9 cellular contexts compared by ENCODE assay signal in genomic region chr20:36835025-36835424, GRCh38. TPM values are rescaled to one million over a fixed set of nuclear protein-coding genes. Genes with fewer than 3 reads are reported as not detected.
DNase-seq lines count a peak whose midpoint lies in the region; ATAC-seq, FAIRE-seq and TF ChIP-seq lines count a peak whose summit lies in the region.
"Had no signal": no experiment of that assay in that cellular context is flagged by ENCODE, and none has a peak within 500 bp of the region (broad histone marks: within the 10 kb centered on the region; RNA-seq: fewer than 3 reads in every experiment).

No MANE protein-coding gene starts in this region.

- no peak for TF ChIP-seq POLR2A in gastroesophageal sphincter (IDR thresholded peaks at IDR 0.05)
- TF ChIP-seq POLR2A in GM12892 (IDR thresholded peaks at IDR 0.05; ENCODE audit: low read depth, low read length): no peak

- H3K27me3 ChIP-seq in WERI-Rb-1 (ENCODE audit: insufficient read depth, low read depth, severe bottlenecking) (no peaks in the 10 kb centered on the region), gastroesophageal sphincter (no peaks in the 10 kb centered on the region), small intestine (ENCODE audit: control insufficient read depth in 2 of 2, insufficient read depth in 2 of 2, low read length in 2 of 2) (no peaks in the 10 kb centered on the region)

- H3K4me3 ChIP-seq in WERI-Rb-1 (ENCODE audit: low read depth, low read length) (no peak overlapping the region), gastroesophageal sphincter (peak overlapping the region in 1 of 2 donors; percentile 34), small intestine (ENCODE audit: low read depth in 1 of 2, low read length in 2 of 2) (peak overlapping the region in 1 of 2 donors; percentile 17), foreskin fibroblast (ENCODE audit: low read depth in 1 of 2, low read length in 2 of 2) (no peak overlapping the region)

- TF ChIP-seq EP300 in gastroesophageal sphincter (IDR thresholded peaks at IDR 0.05): no peak

- no peaks in the 10 kb centered on the region for H3K9me3 ChIP-seq in WERI-Rb-1 (ENCODE audit: severe bottlenecking)
- no peaks in the 10 kb centered on the region for H3K9me3 ChIP-seq in gastroesophageal sphincter
- no peaks in the 10 kb centered on the region for H3K9me3 ChIP-seq in small intestine (ENCODE audit: control insufficient read depth, low read depth)

- 80% methylated on average over 1 of the region's 5 CpGs; no CpG with 5 or more reads in 1 of the 2 donors for WGBS in gastroesophageal sphincter (ENCODE audit: low coverage in 1 of 2), 2 donors
- WGBS in small intestine, 3 donors: 51 to 61% (median 57%) methylated on average over 5 of the region's 5 CpGs

- peaks cover 14% of the 10 kb centered on the region for H3K4me1 Mint-ChIP-seq in stimulated activated effector memory CD8-positive, alpha-beta T cell treated with anti-CD3 and anti-CD28 coated beads, Interleukin-12 subunit alpha, Interleukin-12 subunit beta, amount 100 ng/mL, for 72 hours

- H3K4me1 ChIP-seq in gastroesophageal sphincter (peaks cover 23 to 75% (median 58%) of the 10 kb centered on the region in 3 donors), small intestine (ENCODE audit: control insufficient read depth in 2 of 2, insufficient read depth in 1 of 2, low read depth in 1 of 2, low read length in 1 of 2) (no peaks in the 10 kb centered on the region)

- no peak for TF ChIP-seq CTCF in WERI-Rb-1 (IDR thresholded peaks at IDR 0.05; ENCODE audit: low read depth, low read length)
- TF ChIP-seq CTCF in gastroesophageal sphincter (IDR thresholded peaks at IDR 0.05): no peak
- TF ChIP-seq CTCF in foreskin fibroblast (IDR thresholded peaks at IDR 0.05; ENCODE audit: low read depth, low read length): no peak

- H3K36me3 ChIP-seq in WERI-Rb-1: peaks cover 33% of the 10 kb centered on the region
- H3K36me3 ChIP-seq in gastroesophageal sphincter: peaks cover 0 to 21% of the 10 kb centered on the region in 2 donors
- no peaks in the 10 kb centered on the region for H3K36me3 ChIP-seq in small intestine (ENCODE audit: control insufficient read depth in 2 of 2, insufficient read depth in 2 of 2, low read length in 2 of 2)

- FAIRE-seq in HTR-8/SVneo (lab: Jason Lieb, UNC) (peak; percentile 72), small intestine (lab: Jason Lieb, UNC) (no peak), GM12892 (lab: Jason Lieb, UNC) (no peak)

- H3K27ac Mint-ChIP-seq in stimulated activated effector memory CD8-positive, alpha-beta T cell treated with anti-CD3 and anti-CD28 coated beads, Interleukin-12 subunit alpha, Interleukin-12 subunit beta, amount 100 ng/mL, for 72 hours: peak overlapping the region; percentile 83

- H3K36me3 Mint-ChIP-seq in stimulated activated effector memory CD8-positive, alpha-beta T cell treated with anti-CD3 and anti-CD28 coated beads, Interleukin-12 subunit alpha, Interleukin-12 subunit beta, amount 100 ng/mL, for 72 hours: no peaks in the 10 kb centered on the region

- DNase-seq in HTR-8/SVneo (ENCODE audit: insufficient read length, low spot score) (no peak), WERI-Rb-1 (no peak), small intestine (no peak), NCI-H446 treated with DMSO at 0.1 percent for 48 hours (lab: John Stamatoyannopoulos, UW) (no peak), GM12892 (ENCODE audit: insufficient read length) (no peak), foreskin fibroblast (no peak)
- no peak for DNase-seq in stimulated activated effector memory CD8-positive, alpha-beta T cell treated with anti-CD3 and anti-CD28 coated beads, Interleukin-12 subunit alpha, Interleukin-12 subunit beta, amount 100 ng/mL, for 72 hours (ENCODE audit: low spot score in 2 of 2)

- H3K4me3 Mint-ChIP-seq in stimulated activated effector memory CD8-positive, alpha-beta T cell treated with anti-CD3 and anti-CD28 coated beads, Interleukin-12 subunit alpha, Interleukin-12 subunit beta, amount 100 ng/mL, for 72 hours: peak overlapping the region; percentile 75

- H3K9me3 Mint-ChIP-seq in stimulated activated effector memory CD8-positive, alpha-beta T cell treated with anti-CD3 and anti-CD28 coated beads, Interleukin-12 subunit alpha, Interleukin-12 subunit beta, amount 100 ng/mL, for 72 hours: no peaks in the 10 kb centered on the region

- no peak for ATAC-seq in gastroesophageal sphincter
- ATAC-seq in stimulated activated effector memory CD8-positive, alpha-beta T cell treated with anti-CD3 and anti-CD28 coated beads, Interleukin-12 subunit alpha, Interleukin-12 subunit beta, amount 100 ng/mL, for 72 hours: no peak

- H3K27ac ChIP-seq in WERI-Rb-1 (peak overlapping the region; percentile 70), gastroesophageal sphincter (peak overlapping the region; percentile 48 to 92 (median 84)), small intestine (ENCODE audit: low read depth in 1 of 2, low read length in 1 of 2) (peak overlapping the region in 1 of 2 donors; percentile 71)

RNA-seq across cellular contexts. Expression of gene TLDC2, which starts 40.9 kb away (rescaled TPM):
- 1 to 10 TPM in 1 of 4 donors, under 1 TPM in 2, not detected in 1; 0.27 to 3.7 (median 0.27) TPM for total RNA-seq in gastroesophageal sphincter
- polyA plus RNA-seq in small intestine: 10 to 100 TPM; 19.5 to 61.6 (median 43.6) TPM
- 0.68 TPM for polyA plus RNA-seq in GM12892 (2012; ENCODE audit: missing spikeins)
- total RNA-seq: mesenteric fat pad had no signal
